Comparison of ENCODE assay signal across 10 cellular contexts in genomic region chr21:35565204-35565611, GRCh38.
DNase-seq lines count a peak whose midpoint lies in the region; ATAC-seq, FAIRE-seq and TF ChIP-seq lines count a peak whose summit lies in the region.
"Had no signal": no experiment of that assay in that cellular context is flagged by ENCODE, and none has a peak within 500 bp of the region (broad histone marks: within the 10 kb centered on the region; RNA-seq: fewer than 3 reads in every experiment).

No MANE protein-coding gene starts in this region.

- H3K27me3 ChIP-seq in ACC112 (ENCODE audit: insufficient read depth, low read length) (no peaks in the 10 kb centered on the region), body of pancreas (no peaks in the 10 kb centered on the region)

- peaks cover 2% of the 10 kb centered on the region for H3K27me3 Mint-ChIP-seq in activated T-cell treated with anti-CD3 and anti-CD28 coated beads, Interleukin-2, amount 50 U/mL, for 4 hours (ENCODE audit: low read depth)

- ATAC-seq in body of pancreas, result peak; percentile 41
- no peak for ATAC-seq in GM21526 (IDR thresholded peaks at IDR 0.05; ENCODE audit: low FRiP score, unreplicated experiment)
- no peak for ATAC-seq in activated T-cell treated with anti-CD3 and anti-CD28 coated beads, Interleukin-2, amount 50 U/mL, for 4 hours

- peak overlapping the region; percentile 64 for H2AFZ ChIP-seq in ACC112 (ENCODE audit: low read length, unreplicated experiment)

- no peaks in the 10 kb centered on the region for H3K4me1 Mint-ChIP-seq in activated T-cell treated with anti-CD3 and anti-CD28 coated beads, Interleukin-2, amount 50 U/mL, for 4 hours (ENCODE audit: low read depth)

- no peaks in the 10 kb centered on the region for H3K9me3 Mint-ChIP-seq in activated T-cell treated with anti-CD3 and anti-CD28 coated beads, Interleukin-2, amount 50 U/mL, for 4 hours

- no peak for TF ChIP-seq POLR2A in body of pancreas (IDR thresholded peaks at IDR 0.05)

- 36 to 48% methylated on average over 5 of the region's 5 CpGs for WGBS in body of pancreas, 2 donors

- H3K9me3 ChIP-seq in body of pancreas, result no peaks in the 10 kb centered on the region

- TF ChIP-seq CTCF in body of pancreas (IDR thresholded peaks at IDR 0.05) (no peak), D721Med (IDR thresholded peaks at IDR 0.05; ENCODE audit: insufficient read depth, missing control alignments) (no peak)

- no peak for FAIRE-seq in D721Med (lab: Jason Lieb, UNC)

- H3K4me3 ChIP-seq in ACC112 (ENCODE audit: low read depth, low read length) (peak overlapping the region; percentile 61), body of pancreas (no peak overlapping the region)

- H3K79me2 ChIP-seq in ACC112 (ENCODE audit: control insufficient read depth, insufficient read depth, low read length, unreplicated experiment), result no peaks in the 10 kb centered on the region

- intact Hi-C loops in body of pancreas (cut with DNase I), result no loop called here

- H3K36me3 ChIP-seq in ACC112 (ENCODE audit: insufficient read depth, low read length) (no peaks in the 10 kb centered on the region), body of pancreas (replicated peaks in 1 of 2; ENCODE audit: insufficient read depth in 1 of 2, low read depth in 2 of 2) (no peaks in the 10 kb centered on the region)

- H3K4me3 Mint-ChIP-seq in activated T-cell treated with anti-CD3 and anti-CD28 coated beads, Interleukin-2, amount 50 U/mL, for 4 hours, result no peak overlapping the region

- peak overlapping the region; percentile 96 for H3K27ac ChIP-seq in ACC112 (ENCODE audit: low read depth, low read length)
- peak overlapping the region in 1 of 4 donors; percentile 41 for H3K27ac ChIP-seq in body of pancreas

- H3K4me1 ChIP-seq in ACC112 (ENCODE audit: control insufficient read depth, insufficient read depth, low read length, unreplicated experiment) (peaks cover 34% of the 10 kb centered on the region), body of pancreas (no peaks in the 10 kb centered on the region)

- no peaks in the 10 kb centered on the region for H3K36me3 Mint-ChIP-seq in activated T-cell treated with anti-CD3 and anti-CD28 coated beads, Interleukin-2, amount 50 U/mL, for 4 hours (ENCODE audit: insufficient read depth)

- DNase-seq in LHCN-M2 (ENCODE audit: low read depth), result peak; percentile 92
- peak in 3 of 4 donors; percentile 12 to 65 (median 23) for DNase-seq in body of pancreas
- peak; percentile 21 for DNase-seq in left kidney (ENCODE audit: low read depth, low spot score)
- no peak for DNase-seq in globus pallidus (ENCODE audit: low spot score)
- DNase-seq in D721Med (ENCODE audit: insufficient read length, low spot score), result no peak
- no peak for DNase-seq in activated T-cell treated with anti-CD3 and anti-CD28 coated beads, Interleukin-2, amount 50 U/mL, for 4 hours
- DNase-seq: activated CD4-positive, alpha-beta T cell treated with anti-CD3 and anti-CD28 coated beads for 48 hours; cerebellar nuclear complex had no signal

Comparison
In these comparisons a context has a peak if more than half of its experiments do, and no peak if none do; other contexts are left out.
1. DNase-seq: peak in LHCN-M2 (single experiment), body of pancreas (3 of 4) and left kidney (single experiment); none in globus pallidus (single experiment), D721Med (single experiment) and activated T-cell treated with anti-CD3 and anti-CD28 coated beads, Interleukin-2, amount 50 U/mL, for 4 hours (single experiment).